In the genomic region with DNA sequence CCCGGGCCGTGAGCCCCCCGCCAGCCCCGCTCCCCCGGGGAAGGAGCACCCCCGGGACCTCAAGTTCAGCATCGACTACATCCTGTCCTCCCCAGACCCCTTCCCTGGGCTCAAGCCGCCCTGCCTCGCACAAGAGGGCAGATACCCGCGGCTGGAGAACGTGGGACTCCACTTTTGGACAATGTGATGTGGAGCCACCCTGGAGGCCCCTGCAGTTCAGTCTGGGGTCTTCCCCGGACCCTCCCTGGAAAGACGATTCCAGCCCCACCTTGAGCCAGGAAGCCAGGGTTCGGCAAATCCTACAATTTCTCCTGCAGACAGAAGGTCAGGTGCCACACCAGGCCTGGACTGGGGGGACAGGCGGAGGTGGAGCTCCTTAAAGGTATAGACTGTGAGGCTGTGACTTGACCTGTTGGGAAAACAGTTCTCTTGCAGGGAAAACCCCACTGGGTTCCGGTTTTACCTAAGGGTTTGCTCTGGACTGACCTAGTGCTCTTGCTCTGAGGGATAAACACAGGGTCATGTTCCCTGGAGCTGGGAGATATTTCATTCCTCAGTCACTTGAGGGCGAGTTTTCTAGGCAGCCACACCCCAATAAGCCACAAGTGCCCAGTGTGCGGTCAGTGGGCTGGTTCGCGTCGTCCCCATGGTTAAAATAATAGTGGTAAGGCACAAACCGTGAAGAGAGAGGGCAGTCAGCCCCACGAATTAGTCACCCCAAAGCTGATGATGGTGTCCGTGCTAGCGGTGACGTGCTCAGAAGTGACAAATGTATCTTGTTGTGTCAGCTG, we compare ENCODE assay signal across 28 cellular contexts. TPM values are rescaled to one million over a fixed set of nuclear protein-coding genes. Genes with fewer than 3 reads are reported as not detected.
DNase-seq lines count a peak whose midpoint lies in the region; ATAC-seq and TF ChIP-seq lines count a peak whose summit lies in the region.
"Had no signal": no experiment of that assay in that cellular context is flagged by ENCODE, and none has a peak within 500 bp of the region (broad histone marks: within the 10 kb centered on the region; RNA-seq: fewer than 3 reads in every experiment).

No MANE protein-coding gene starts in this region.

- no peak for ATAC-seq in HG02759 (IDR thresholded peaks at IDR 0.05; ENCODE audit: unreplicated experiment)
- ATAC-seq in right lobe of liver: no peak
- ATAC-seq: GM12878, HepG2, PC-3 had no signal

- H3K27ac ChIP-seq in spleen: no peak overlapping the region
- H3K27ac ChIP-seq in WERI-Rb-1: no peak overlapping the region
- H3K27ac ChIP-seq in right lobe of liver: no peak overlapping the region
- H3K27ac ChIP-seq: parathyroid adenoma, sigmoid colon, thoracic aorta, vagina had no signal

- H3K4me3 ChIP-seq in spleen: no peak overlapping the region
- no peak overlapping the region for H3K4me3 ChIP-seq in WERI-Rb-1 (ENCODE audit: low read depth, low read length)
- no peak overlapping the region for H3K4me3 ChIP-seq in right lobe of liver
- H3K4me3 ChIP-seq: GM12878, mucosa of descending colon, sigmoid colon, thoracic aorta, vagina had no signal

- intact Hi-C loops in spleen (cut with DNase I; ENCODE audit: low total_unique reads): no loop called here
- intact Hi-C loops in right lobe of liver (cut with DNase I): no loop called here

- peaks cover 8 to 97% (median 44%) of the 10 kb centered on the region in 7 donors for H3K27me3 ChIP-seq in spleen (replicated peaks in 1 of 7)
- peaks cover 56% of the 10 kb centered on the region for H3K27me3 ChIP-seq in WERI-Rb-1 (ENCODE audit: insufficient read depth, low read depth, severe bottlenecking)
- H3K27me3 ChIP-seq in right lobe of liver: peaks cover 8 to 18% of the 10 kb centered on the region in 2 donors

- no peaks in the 10 kb centered on the region for H3K36me3 ChIP-seq in spleen
- H3K36me3 ChIP-seq in WERI-Rb-1: no peaks in the 10 kb centered on the region
- no peaks in the 10 kb centered on the region for H3K36me3 ChIP-seq in right lobe of liver
- H3K36me3 ChIP-seq: sigmoid colon, thoracic aorta, vagina had no signal

- H3K4me1 ChIP-seq in spleen (peaks cover 0 to 18% (median 4%) of the 10 kb centered on the region in 6 donors), right lobe of liver (no peaks in the 10 kb centered on the region)
- H3K4me1 ChIP-seq: parathyroid adenoma had no signal

- TF ChIP-seq POLR2A in spleen (IDR thresholded peaks at IDR 0.05) (no peak), erythroblast (IDR thresholded peaks at IDR 0.05; ENCODE audit: low read length) (no peak), right lobe of liver (IDR thresholded peaks at IDR 0.05) (no peak)

- DNase-seq in H4 (ENCODE audit: low spot score) (peak; percentile 83), RKO (ENCODE audit: low spot score) (peak; percentile 14), kidney tubule cell (ENCODE audit: low spot score) (peak; percentile 64), spleen (peak; percentile 45), WERI-Rb-1 (no peak), erythroblast (lab: John Stamatoyannopoulos, UW) (no peak), right lobe of liver (no peak)
- DNase-seq: activated gamma-delta T cell treated with Interleukin-2 at 50 U/mL for 16 hours; dermis blood vessel endothelial cell; EL; NCI-H1694 treated with DMSO at 0.1 percent for 48 hours; NCI-H510A treated with DMSO at 0.1 percent for 48 hours; nephron progenitor cell; NK-92 treated with Interleukin-12 subunit alpha and Interleukin-12 subunit beta, amount 100 ng/mL, for 24 hours; PC-3; sigmoid colon; stimulated activated CD4-positive, alpha-beta T cell treated with anti-CD3 and anti-CD28 coated beads, Interleukin-15, amount 100 ng/mL, for 24 hours; stimulated activated naive CD4-positive, alpha-beta T cell treated with Interleukin-2 at 50 U/mL for 16 hours had no signal

- no peak for TF ChIP-seq CTCF in spleen (IDR thresholded peaks at IDR 0.05 in 8 of 11, conservative IDR thresholded peaks at IDR 0.05 in 3 of 11)
- TF ChIP-seq CTCF in WERI-Rb-1 (IDR thresholded peaks at IDR 0.05; ENCODE audit: low read depth, low read length): no peak
- TF ChIP-seq CTCF in right lobe of liver (IDR thresholded peaks at IDR 0.05): no peak

- H3K9me3 ChIP-seq in spleen (no peaks in the 10 kb centered on the region), WERI-Rb-1 (ENCODE audit: severe bottlenecking) (peaks cover 10% of the 10 kb centered on the region), right lobe of liver (no peaks in the 10 kb centered on the region)
- H3K9me3 ChIP-seq: mucosa of descending colon, sigmoid colon, thoracic aorta, vagina had no signal

- 61 to 67% (median 64%) methylated on average over 26 to 27 of the region's 27 CpGs for WGBS in spleen, 5 donors
- 78% methylated on average over 10 of the region's 27 CpGs for WGBS in right lobe of liver (ENCODE audit: insufficient coverage, low coverage, low lambda C conversion rate, missing lambda C conversion rate)

RNA-seq across cellular contexts. Expression of a gene that starts 1.5 kb away (rescaled TPM):
- total RNA-seq in H4 (2014; rRNA removed; shearing (Covaris generic)): not detected in 2 replicates
- total RNA-seq in spleen (not detected), right lobe of liver (not detected)
- polyA plus RNA-seq in spleen: not detected
- total RNA-seq: dermis blood vessel endothelial cell; fibroblast of lung; GM12878; HepG2; lower leg skin; PC-3; sigmoid colon; T-helper 1 cell treated with Interleukin-12 subunit alpha and Interleukin-12 subunit beta and Interleukin-4 antibody, amounts not matched to agents 30 ng/mL and 1 ng/mL, for 36 hours; thoracic aorta; vagina had no signal
- polyA plus RNA-seq: fibroblast of lung, GM12878, HepG2, sigmoid colon had no signal

Comparison
In these comparisons a context has a peak if more than half of its experiments do, and no peak if none do; other contexts are left out.
1. DNase-seq: peak in H4 (single experiment), RKO (single experiment), kidney tubule cell (single experiment) and spleen (single experiment); none in WERI-Rb-1 (single experiment), erythroblast (0 of 2) and right lobe of liver (0 of 3).